ENCODE assay signal across 24 cellular contexts in the genomic region with DNA sequence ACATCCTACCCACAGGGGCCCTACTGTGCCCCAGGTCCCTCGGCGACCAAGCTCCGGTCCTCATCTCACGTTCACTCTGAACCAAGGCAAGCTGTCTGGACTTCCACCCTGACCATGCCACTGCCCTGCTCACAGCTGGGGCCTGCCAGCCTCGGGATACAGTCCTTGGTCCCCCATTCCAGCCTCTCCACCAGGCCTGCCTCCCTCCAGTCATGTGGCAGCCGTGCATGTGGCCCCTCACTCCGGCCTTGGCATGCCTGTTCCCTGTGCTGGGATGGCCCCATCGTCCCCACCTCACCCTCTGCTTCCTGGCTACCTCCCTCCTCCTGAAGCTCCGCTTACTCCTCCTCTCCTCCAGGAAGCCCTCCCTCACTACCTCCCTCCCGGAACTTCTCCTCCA. TPM values are rescaled to one million over a fixed set of nuclear protein-coding genes. Genes with fewer than 3 reads are reported as not detected.
DNase-seq lines count a peak whose midpoint lies in the region; ATAC-seq, FAIRE-seq and TF ChIP-seq lines count a peak whose summit lies in the region.
"Had no signal": no experiment of that assay in that cellular context is flagged by ENCODE, and none has a peak within 500 bp of the region (broad histone marks: within the 10 kb centered on the region; RNA-seq: fewer than 3 reads in every experiment).

No MANE protein-coding gene starts in this region.

- H4K20me1 ChIP-seq in H1 (replicated peaks in 1 of 2; ENCODE audit: control insufficient read depth in 1 of 2, insufficient read depth in 2 of 2, low read length in 2 of 2): no peaks in the 10 kb centered on the region

- H3K27me3 Mint-ChIP-seq in activated naive CD4-positive, alpha-beta T cell treated with anti-CD3 and anti-CD28 coated beads, Interleukin-2, amount 50 U/mL, for 24 hours: peaks cover 1% of the 10 kb centered on the region
- H3K27me3 Mint-ChIP-seq in progenitor cell of endocrine pancreas: peaks cover 54% of the 10 kb centered on the region

- no peaks in the 10 kb centered on the region for H3K79me2 ChIP-seq in H1 (ENCODE audit: control insufficient read depth in 1 of 2, insufficient read depth in 2 of 2, low read length in 2 of 2)

- no peak overlapping the region; the same call in 1 of the 2 replicates for H2BK5ac ChIP-seq in H1 (ENCODE audit: low read depth, low read length)

- FAIRE-seq in H1 (lab: Jason Lieb, UNC): no peak
- FAIRE-seq: GM12891 had no signal

- no peak overlapping the region for H3K14ac ChIP-seq in H1 (ENCODE audit: insufficient read length)

- H3K27ac Mint-ChIP-seq in activated naive CD4-positive, alpha-beta T cell treated with anti-CD3 and anti-CD28 coated beads, Interleukin-2, amount 50 U/mL, for 24 hours: peak overlapping the region; percentile 74
- H3K27ac Mint-ChIP-seq in activated naive CD4-positive, alpha-beta T cell treated with anti-CD3 and anti-CD28 coated beads, Interleukin-2, amount 50 U/mL, for 72 hours: no peak overlapping the region
- peak overlapping the region; percentile 69 for H3K27ac Mint-ChIP-seq in progenitor cell of endocrine pancreas
- H3K27ac Mint-ChIP-seq: CD8-positive, alpha-beta T cell had no signal

- no peak overlapping the region for H3K4me3 Mint-ChIP-seq in activated naive CD4-positive, alpha-beta T cell treated with anti-CD3 and anti-CD28 coated beads, Interleukin-2, amount 50 U/mL, for 24 hours
- no peak overlapping the region for H3K4me3 Mint-ChIP-seq in progenitor cell of endocrine pancreas (ENCODE audit: low read depth)
- H3K4me3 Mint-ChIP-seq: CD8-positive, alpha-beta T cell had no signal

- peak overlapping the region; percentile 22; the same call in 1 of the 2 replicates for H3K27ac ChIP-seq in HUES6 (ENCODE audit: low read depth, low read length)
- no peak overlapping the region for H3K27ac ChIP-seq in H1 (ENCODE audit: low read depth, low read length)
- H3K27ac ChIP-seq: KMS-11, Peyer's patch, SJSA1 had no signal

- no peaks in the 10 kb centered on the region for H3K9me3 Mint-ChIP-seq in activated naive CD4-positive, alpha-beta T cell treated with anti-CD3 and anti-CD28 coated beads, Interleukin-2, amount 50 U/mL, for 24 hours
- H3K9me3 Mint-ChIP-seq in activated naive CD4-positive, alpha-beta T cell treated with anti-CD3 and anti-CD28 coated beads, Interleukin-2, amount 50 U/mL, for 72 hours: no peaks in the 10 kb centered on the region
- no peaks in the 10 kb centered on the region for H3K9me3 Mint-ChIP-seq in progenitor cell of endocrine pancreas (ENCODE audit: low read depth)
- H3K9me3 Mint-ChIP-seq: CD8-positive, alpha-beta T cell had no signal

- peak overlapping the region; percentile 94; the same call in 1 of the 2 replicates for H2BK12ac ChIP-seq in H1 (ENCODE audit: low read depth, low read length)

- H3K23me2 ChIP-seq in H1 (ENCODE audit: low read depth, low read length): no peaks in the 10 kb centered on the region

- H3K9ac ChIP-seq in HUES6 (ENCODE audit: low read length) (peak overlapping the region; percentile 29), H1 (replicated peaks in 1 of 4; ENCODE audit: extremely low read depth in 1 of 4, low read depth in 3 of 4, low read length in 3 of 4) (no peak overlapping the region)
- H3K9ac ChIP-seq: KMS-11 had no signal

- H2BK20ac ChIP-seq in H1 (ENCODE audit: low read length): no peak overlapping the region

- 94% methylated on average over 9 of the region's 10 CpGs; no CpG with 5 or more reads in 1 of the 2 experiments for WGBS in H1 (ENCODE audit: extremely low coverage in 1 of 2, insufficient coverage in 1 of 2, insufficient read length in 1 of 2, insufficient replicate concordance in 2 of 2, low coverage in 1 of 2, low lambda C conversion rate in 2 of 2, missing lambda C conversion rate in 1 of 2), 2 experiments

- no peak overlapping the region for H4K5ac ChIP-seq in H1 (ENCODE audit: insufficient read length, low read depth, low read length)

- DNase-seq in activated naive CD4-positive, alpha-beta T cell treated with anti-CD3 and anti-CD28 coated beads, Interleukin-2, amount 50 U/mL, for 72 hours (ENCODE audit: low spot score in 2 of 2): no peak
- DNase-seq in H1 (ENCODE audit: low read depth in 1 of 2, low spot score in 2 of 2) (no peak), progenitor cell of endocrine pancreas (ENCODE audit: low spot score, unreplicated experiment) (no peak)
- DNase-seq: 8988T; AML-193; C1 segment of cervical spinal cord; CD8-positive, alpha-beta T cell; DND-41; GOT3; NCI-H1105; NCI-H146; NCI-H2029; NCI-H226; NCI-H510A treated with DMSO at 0.1 percent for 48 hours; NCI-H748 treated with DMSO at 0.1 percent for 48 hours; Peyer's patch had no signal

- H2AFZ ChIP-seq in H1 (ENCODE audit: low read length): no peak overlapping the region

- no peaks in the 10 kb centered on the region for H3K36me3 Mint-ChIP-seq in activated naive CD4-positive, alpha-beta T cell treated with anti-CD3 and anti-CD28 coated beads, Interleukin-2, amount 50 U/mL, for 24 hours
- no peaks in the 10 kb centered on the region for H3K36me3 Mint-ChIP-seq in activated naive CD4-positive, alpha-beta T cell treated with anti-CD3 and anti-CD28 coated beads, Interleukin-2, amount 50 U/mL, for 72 hours
- no peaks in the 10 kb centered on the region for H3K36me3 Mint-ChIP-seq in progenitor cell of endocrine pancreas (ENCODE audit: insufficient read depth)
- H3K36me3 Mint-ChIP-seq: CD8-positive, alpha-beta T cell had no signal

- no peaks in the 10 kb centered on the region; the same call in 1 of the 2 replicates for H3K79me1 ChIP-seq in H1 (ENCODE audit: low read depth, low read length)

- H3K36me3 ChIP-seq in HUES6 (ENCODE audit: control insufficient read depth, insufficient read depth, low read length): no peaks in the 10 kb centered on the region
- no peaks in the 10 kb centered on the region for H3K36me3 ChIP-seq in H1 (ENCODE audit: control insufficient read depth in 2 of 4, insufficient read depth in 4 of 4, low read length in 3 of 4)
- H3K36me3 ChIP-seq: Peyer's patch had no signal

- peaks cover 23% of the 10 kb centered on the region for H3K4me1 ChIP-seq in HUES6 (ENCODE audit: control insufficient read depth, insufficient read depth, low read length)
- H3K4me1 ChIP-seq in H1 (replicated peaks in 1 of 4; ENCODE audit: control insufficient read depth in 3 of 4, insufficient read depth in 4 of 4, low read length in 3 of 4): peaks cover 0 to 10% (median 1%) of the 10 kb centered on the region in 4 experiments; a peak in 3 of 7 replicates
- H3K4me1 ChIP-seq: Peyer's patch had no signal

- peak overlapping the region; percentile 62 for H4K91ac ChIP-seq in H1 (replicated peaks; ENCODE audit: insufficient read length, low read length)

- H3K23ac ChIP-seq in H1 (ENCODE audit: insufficient read length): no peak overlapping the region

- H3K56ac ChIP-seq in H1 (replicated peaks; ENCODE audit: insufficient read length, low read depth, low read length): no peak overlapping the region

- no peaks in the 10 kb centered on the region for H3K4me1 Mint-ChIP-seq in activated naive CD4-positive, alpha-beta T cell treated with anti-CD3 and anti-CD28 coated beads, Interleukin-2, amount 50 U/mL, for 24 hours
- H3K4me1 Mint-ChIP-seq in progenitor cell of endocrine pancreas (ENCODE audit: low read depth): peaks cover 15% of the 10 kb centered on the region

- no peak for ATAC-seq in activated naive CD4-positive, alpha-beta T cell treated with anti-CD3 and anti-CD28 coated beads, Interleukin-2, amount 50 U/mL, for 72 hours
- ATAC-seq in GM21619 (IDR thresholded peaks at IDR 0.05; ENCODE audit: unreplicated experiment): no peak
- no peak for ATAC-seq in GM21786 (IDR thresholded peaks at IDR 0.05; ENCODE audit: unreplicated experiment)
- ATAC-seq in GM21825 (IDR thresholded peaks at IDR 0.05; ENCODE audit: unreplicated experiment): no peak
- ATAC-seq: CD8-positive, alpha-beta T cell had no signal

- H3K4me3 ChIP-seq in HUES6 (ENCODE audit: low read depth, low read length) (0 out of 2 replicates have a peak overlapping the region, but pooled peaks have one; percentile 7), H1 (ENCODE audit: extremely low read depth in 1 of 4, insufficient read depth in 2 of 4, low read depth in 3 of 4, low read length in 4 of 4) (no peak overlapping the region)
- H3K4me3 ChIP-seq: Peyer's patch, SJSA1 had no signal

- H2BK120ac ChIP-seq in H1 (replicated peaks; ENCODE audit: low read depth, low read length): no peak overlapping the region

- POLR2A ChIA-PET in H1 (lab: Charles Lee; ENCODE audit: partially characterized antibody): no interaction called here

- H4K8ac ChIP-seq in H1 (ENCODE audit: extremely low read depth, insufficient read depth, low read length): peak overlapping the region; percentile 41; the same call in 1 of the 2 replicates

- TF ChIP-seq CTCF in H1 (IDR thresholded peaks at IDR 0.05; ENCODE audit: control extremely low read depth in 1 of 3, insufficient read depth in 1 of 3, low read depth in 1 of 3, low read length in 3 of 3): no peak
- TF ChIP-seq CTCF in progenitor cell of endocrine pancreas (IDR thresholded peaks at IDR 0.05; ENCODE audit: unreplicated experiment): no peak

- no peak for TF ChIP-seq EP300 in H1 (IDR thresholded peaks at IDR 0.05; ENCODE audit: borderline replicate concordance in 1 of 2, low read depth in 2 of 2, low read length in 2 of 2)

- 0 out of 2 replicates have a peak overlapping the region, but pooled peaks have one; percentile 19 for H3K18ac ChIP-seq in H1 (ENCODE audit: extremely low read depth, low read length)

- no peak overlapping the region for H3K4ac ChIP-seq in H1 (replicated peaks; ENCODE audit: insufficient read length, low read depth, low read length)

- H3K9me3 ChIP-seq in HUES6 (ENCODE audit: control insufficient read depth, insufficient read depth, low read depth, low read length) (no peaks in the 10 kb centered on the region), H1 (ENCODE audit: insufficient read depth in 2 of 2, low read depth in 1 of 2, low read length in 1 of 2) (no peaks in the 10 kb centered on the region)
- H3K9me3 ChIP-seq: Peyer's patch, SJSA1 had no signal

- CTCF ChIA-PET in H1 (lab: Charles Lee; ENCODE audit: partially characterized antibody): interaction anchor here (1.3 kb wide), 1 partner anchor 25 kb away, joined by 3 read pairs; no protein-coding TSS in a partner anchor

- no peak overlapping the region for H3K4me2 ChIP-seq in H1 (ENCODE audit: insufficient read depth in 1 of 2, low read depth in 2 of 2, low read length in 2 of 2)
- H3K4me2 ChIP-seq: KMS-11 had no signal

- TF ChIP-seq POLR2A in H1 (IDR thresholded peaks at IDR 0.05; ENCODE audit: control extremely low read depth in 1 of 2, low read depth in 2 of 2, low read length in 2 of 2): no peak

- no peak for TF ChIP-seq RAD21 in H1 (IDR thresholded peaks at IDR 0.05 in 1 of 2, conservative IDR thresholded peaks at IDR 0.05 in 1 of 2; ENCODE audit: low read depth in 2 of 2, low read length in 2 of 2)

- peak overlapping the region; percentile 39; the same call in 1 of the 2 replicates for H2AK5ac ChIP-seq in H1 (ENCODE audit: low read depth, low read length)

- peak overlapping the region; percentile 29; the same call in 1 of the 2 replicates for H2BK15ac ChIP-seq in H1 (ENCODE audit: low read length)

- no peaks in the 10 kb centered on the region for H3K27me3 ChIP-seq in HUES6 (ENCODE audit: control insufficient read depth, insufficient read depth, low read length)
- peaks cover 0 to 6% (median 0%) of the 10 kb centered on the region in 4 experiments; a peak in 1 of 7 replicates for H3K27me3 ChIP-seq in H1 (replicated peaks in 1 of 4; ENCODE audit: control insufficient read depth in 3 of 4, extremely low read depth in 1 of 4, insufficient read depth in 3 of 4, low read length in 3 of 4)
- H3K27me3 ChIP-seq: Peyer's patch, SJSA1 had no signal

RNA-seq across cellular contexts. Expression of a gene that starts 38.6 kb away (rescaled TPM):
- total RNA-seq in activated naive CD4-positive, alpha-beta T cell treated with anti-CD3 and anti-CD28 coated beads, Interleukin-2, amount 50 U/mL, for 72 hours: not detected
- 0.42 and 1.3 TPM in 2 replicates for total RNA-seq in H1 (2021; fragmentation: NEBNext Ultra II Directional; extraction: Animal tissue kit (Norgen Biotek cat#: 25700))
- polyA plus RNA-seq in H1 (2011; rRNA removed): 2.4 and 7.1 TPM in 2 replicates
- 2.2 TPM for polyA plus RNA-seq in H1 (2011; cell fraction: cytosol; rRNA removed)
- 5.4 TPM for polyA plus RNA-seq in H1 (2011; cell fraction: nucleus; rRNA removed)
- polyA plus RNA-seq in H1 (2012, experiment 1 of 2): 2.2 to 3.6 TPM (median 3.3 TPM) in 4 replicates
- polyA plus RNA-seq in H1 (2012, experiment 2 of 2): 3.7 TPM
- 0.93 TPM for polyA plus RNA-seq in H1 (2013, experiment 1 of 2)
- polyA plus RNA-seq in H1 (2013, experiment 2 of 2): 0.98 TPM
- polyA minus RNA-seq in H1 (2011; rRNA and poly(A)+ RNA removed): 0.51 and 1.1 TPM in 2 replicates
- polyA minus RNA-seq in H1 (2011; cell fraction: cytosol; rRNA and poly(A)+ RNA removed): 2.1 TPM
- polyA minus RNA-seq in H1 (2011; cell fraction: nucleus; rRNA and poly(A)+ RNA removed): 0.80 TPM
- total RNA-seq in progenitor cell of endocrine pancreas: 5,491 and 5,856 TPM in 2 replicates
- total RNA-seq: CD8-positive, alpha-beta T cell; Peyer's patch; SJSA1 had no signal

Comparison
In these comparisons a context has a peak if more than half of its experiments do, and no peak if none do; other contexts are left out.
1. H3K27ac Mint-ChIP-seq: peak in activated naive CD4-positive, alpha-beta T cell treated with anti-CD3 and anti-CD28 coated beads, Interleukin-2, amount 50 U/mL, for 24 hours (single experiment) and progenitor cell of endocrine pancreas (single experiment); none in activated naive CD4-positive, alpha-beta T cell treated with anti-CD3 and anti-CD28 coated beads, Interleukin-2, amount 50 U/mL, for 72 hours (0 of 2).
2. RNA of a gene that starts 38.6 kb away (total RNA-seq): 5,491 to 5,856 TPM in progenitor cell of endocrine pancreas; 0.42 to 1.3 TPM in H1 and not detected in activated naive CD4-positive, alpha-beta T cell treated with anti-CD3 and anti-CD28 coated beads, Interleukin-2, amount 50 U/mL, for 72 hours; every median in the first group is over 1,000 times any median in the second.